8 cellular contexts compared by ENCODE assay signal in the genomic region with DNA sequence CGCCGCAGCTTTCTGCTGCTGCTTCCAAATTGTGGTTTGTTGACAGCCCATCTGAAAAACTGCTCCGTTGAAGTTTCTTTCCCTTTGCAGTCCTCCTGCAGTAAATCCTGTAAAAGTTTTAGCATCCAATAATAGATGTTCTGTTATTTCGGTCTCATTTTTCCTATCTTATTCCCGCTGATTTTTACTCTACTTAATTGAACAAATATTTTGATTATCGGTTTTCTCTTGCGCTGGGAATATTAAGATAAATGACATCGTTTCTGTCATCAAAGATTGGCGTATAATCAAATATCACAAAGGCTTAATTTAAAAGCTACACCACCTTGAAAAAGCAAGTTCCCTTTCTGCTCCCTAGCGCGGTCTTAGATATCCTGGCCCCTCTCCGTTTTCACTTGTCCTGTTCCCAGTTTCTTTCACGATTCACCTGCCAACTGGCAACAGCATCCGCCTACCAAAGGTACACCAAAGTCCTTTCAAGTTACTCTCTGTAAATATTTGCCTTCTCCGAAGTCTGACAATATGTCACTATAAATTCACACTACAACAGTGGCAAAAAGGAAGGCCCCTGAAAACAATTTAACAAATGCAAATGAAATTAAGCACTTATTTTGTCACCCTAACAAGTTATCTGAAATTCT. TPM values are rescaled to one million over a fixed set of nuclear protein-coding genes. Genes with fewer than 3 reads are reported as not detected.
DNase-seq lines count a peak whose midpoint lies in the region; ATAC-seq and TF ChIP-seq lines count a peak whose summit lies in the region.

No MANE protein-coding gene starts in this region.

- H3K4me1 ChIP-seq in foreskin keratinocyte = peaks cover 22% of the 10 kb centered on the region

- H3K4me3 Mint-ChIP-seq in activated CD8-positive, alpha-beta memory T cell treated with anti-CD3 and anti-CD28 coated beads, Interleukin-2, amount 10 ng/mL, durations not matched to agents 7 days and 5 days = peak overlapping the region; percentile 93
- peak overlapping the region; percentile 91 to 93 (median 93) for H3K4me3 Mint-ChIP-seq in T-cell

- H3K4me1 Mint-ChIP-seq in activated CD8-positive, alpha-beta memory T cell treated with anti-CD3 and anti-CD28 coated beads, Interleukin-2, amount 10 ng/mL, durations not matched to agents 7 days and 5 days = peaks cover 37% of the 10 kb centered on the region
- peaks cover 43 to 50% (median 45%) of the 10 kb centered on the region in 3 donors for H3K4me1 Mint-ChIP-seq in T-cell

- peak overlapping the region; percentile 96 for H3K27ac Mint-ChIP-seq in activated CD8-positive, alpha-beta memory T cell treated with anti-CD3 and anti-CD28 coated beads, Interleukin-2, amount 10 ng/mL, durations not matched to agents 7 days and 5 days
- peak overlapping the region; percentile 99 for H3K27ac Mint-ChIP-seq in T-cell

- POLR2A ChIA-PET in T-cell (lab: Charles Lee) = interaction anchor here in 1 of 2 donors (0.6 kb wide), 1 partner anchor 124 kb away, joined by 6 read pairs; no protein-coding TSS in a partner anchor

- no peak for DNase-seq in activated CD8-positive, alpha-beta memory T cell treated with anti-CD3 and anti-CD28 coated beads, Interleukin-2, amount 10 ng/mL, durations not matched to agents 7 days and 5 days
- no peak for DNase-seq in activated CD8-positive, alpha-beta memory T cell treated with anti-CD3 and anti-CD28 coated beads for 24 hours
- DNase-seq in T-cell = no peak
- DNase-seq in foreskin keratinocyte = no peak
- DNase-seq in retinal pigment epithelial cell (ENCODE audit: low read depth) = no peak
- DNase-seq in stimulated activated CD4-positive, alpha-beta T cell treated with anti-CD3 and anti-CD28 coated beads, Interleukin-2, amount 100 ng/mL, for 24 hours = no peak

- no peaks in the 10 kb centered on the region for H3K27me3 ChIP-seq in foreskin keratinocyte

- peak overlapping the region; percentile 62 for H3K27ac ChIP-seq in foreskin keratinocyte

- H3K36me3 Mint-ChIP-seq in activated CD8-positive, alpha-beta memory T cell treated with anti-CD3 and anti-CD28 coated beads, Interleukin-2, amount 10 ng/mL, durations not matched to agents 7 days and 5 days = peaks cover 6% of the 10 kb centered on the region
- H3K36me3 Mint-ChIP-seq in T-cell = no peaks in the 10 kb centered on the region

- H3K4me3 ChIP-seq in retinal pigment epithelial cell (ENCODE audit: low read length) = peak overlapping the region; percentile 79

- H3K27me3 Mint-ChIP-seq in activated CD8-positive, alpha-beta memory T cell treated with anti-CD3 and anti-CD28 coated beads, Interleukin-2, amount 10 ng/mL, durations not matched to agents 7 days and 5 days = no peaks in the 10 kb centered on the region
- no peaks in the 10 kb centered on the region for H3K27me3 Mint-ChIP-seq in T-cell

- H3K9me3 Mint-ChIP-seq in activated CD8-positive, alpha-beta memory T cell treated with anti-CD3 and anti-CD28 coated beads, Interleukin-2, amount 10 ng/mL, durations not matched to agents 7 days and 5 days (ENCODE audit: low read depth) = no peaks in the 10 kb centered on the region
- no peaks in the 10 kb centered on the region for H3K9me3 Mint-ChIP-seq in T-cell

- TF ChIP-seq CTCF in foreskin keratinocyte (conservative IDR thresholded peaks at IDR 0.05) (no peak), retinal pigment epithelial cell (conservative IDR thresholded peaks at IDR 0.05; ENCODE audit: low read depth, low read length) (no peak)

- ATAC-seq in activated CD8-positive, alpha-beta memory T cell treated with anti-CD3 and anti-CD28 coated beads, Interleukin-2, amount 10 ng/mL, durations not matched to agents 7 days and 5 days = no peak
- ATAC-seq in T-cell (replicated peaks in 1 of 4) (no peak), foreskin keratinocyte (no peak), GM18870 (IDR thresholded peaks at IDR 0.05; ENCODE audit: unreplicated experiment) (no peak), GM18909 (IDR thresholded peaks at IDR 0.05; ENCODE audit: poor library complexity, unreplicated experiment) (no peak)

- CTCF ChIA-PET in activated CD8-positive, alpha-beta memory T cell treated with anti-CD3 and anti-CD28 coated beads, Interleukin-2, amount 10 ng/mL, durations not matched to agents 7 days and 5 days (lab: Charles Lee) = interaction anchor here (0.6 to 1.5 kb wide), 2 partner anchors 27 to 182 kb away, joined by 3 to 4 read pairs; no protein-coding TSS in a partner anchor
- CTCF ChIA-PET in T-cell (lab: Charles Lee) = interaction anchor here in 1 of 2 donors (0.6 kb wide), 1 partner anchor 1773 kb away, joined by 5 read pairs; no protein-coding TSS in a partner anchor

RNA-seq across cellular contexts. Expression of a gene that starts 1.0 kb away (rescaled TPM):
- 10 to 100 TPM; 27.7 to 30.8 TPM for total RNA-seq in activated CD8-positive, alpha-beta memory T cell treated with anti-CD3 and anti-CD28 coated beads, Interleukin-2, amount 10 ng/mL, durations not matched to agents 7 days and 5 days
- total RNA-seq in T-cell = 10 to 100 TPM; 27.8 to 31.5 (median 28.6) TPM
- 22.7 and 24.3 TPM in 2 replicates for total RNA-seq in foreskin keratinocyte
- polyA plus RNA-seq in foreskin keratinocyte = 3.1 and 3.9 TPM in 2 replicates
